In the genomic region with DNA sequence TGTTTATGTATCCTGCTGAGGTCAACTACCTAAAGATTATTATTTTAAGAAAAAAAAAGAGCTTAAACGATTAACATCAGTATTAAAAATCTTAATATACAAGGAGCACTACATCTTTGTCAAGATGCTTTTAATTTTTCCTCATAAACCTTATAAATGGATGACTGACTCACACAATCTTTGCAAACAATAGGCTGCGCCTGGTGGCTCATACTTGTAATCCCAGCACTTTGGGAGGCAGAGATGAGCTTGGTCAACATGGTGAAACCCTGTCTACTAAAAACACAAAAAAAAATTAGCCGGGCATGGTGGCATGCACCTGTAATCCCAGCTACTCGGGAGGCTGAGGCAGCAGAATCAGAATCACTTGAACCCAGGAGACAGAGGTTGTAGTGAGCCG, we compare ENCODE assay signal across 10 cellular contexts. TPM values are rescaled to one million over a fixed set of nuclear protein-coding genes. Genes with fewer than 3 reads are reported as not detected.
DNase-seq lines count a peak whose midpoint lies in the region; ATAC-seq and TF ChIP-seq lines count a peak whose summit lies in the region.
"Had no signal": no experiment of that assay in that cellular context is flagged by ENCODE, and none has a peak within 500 bp of the region (broad histone marks: within the 10 kb centered on the region; RNA-seq: fewer than 3 reads in every experiment).

No MANE protein-coding gene starts in this region.

- H3K9me3 ChIP-seq in colonic mucosa = no peaks in the 10 kb centered on the region

- ATAC-seq in left ventricle myocardium superior (no peak), GM19397 (IDR thresholded peaks at IDR 0.05; ENCODE audit: unreplicated experiment) (no peak)

- TF ChIP-seq POLR2A in NB4 (IDR thresholded peaks at IDR 0.05; ENCODE audit: extremely low read depth, insufficient read length) = no peak

- DNase-seq in ELR (ENCODE audit: low read depth) (peak; percentile 60), NB4 (ENCODE audit: low read depth) (no peak), colonic mucosa (no peak), nephron progenitor cell (no peak), H4 (ENCODE audit: low spot score) (no peak), left ventricle myocardium superior (no peak), GM10266 (ENCODE audit: extremely low spot score) (no peak)
- DNase-seq: central memory CD4-positive, alpha-beta T cell; NCI-H524 treated with DMSO at 0.1 percent for 48 hours had no signal

- peak overlapping the region; percentile 69 for H3K4me3 Mint-ChIP-seq in nephron progenitor cell

- H3K36me3 Mint-ChIP-seq in nephron progenitor cell (ENCODE audit: low read depth) = peaks cover 52% of the 10 kb centered on the region

- H3K9ac ChIP-seq in colonic mucosa (ENCODE audit: low read depth in 2 of 2, low read length in 2 of 2) = no peak overlapping the region

- no peaks in the 10 kb centered on the region for H3K36me3 ChIP-seq in colonic mucosa

- intact Hi-C loops in colonic mucosa (cut with DNase I) (no loop called here), left ventricle myocardium superior (cut with micrococcal nuclease) (no loop called here)

- no peaks in the 10 kb centered on the region for H3K9me3 Mint-ChIP-seq in nephron progenitor cell

- H3K27me3 Mint-ChIP-seq in nephron progenitor cell (ENCODE audit: low read depth, poor library complexity) = no peaks in the 10 kb centered on the region

- peaks cover 18% of the 10 kb centered on the region for H3K4me1 ChIP-seq in colonic mucosa

- peak overlapping the region; percentile 89 for H3K27ac ChIP-seq in colonic mucosa

- H3K27ac Mint-ChIP-seq in nephron progenitor cell = no peak overlapping the region

- no peaks in the 10 kb centered on the region for H3K27me3 ChIP-seq in colonic mucosa

- peak overlapping the region; percentile 99 for H3K4me3 ChIP-seq in NB4 (ENCODE audit: low read depth, low read length)
- peak overlapping the region; percentile 77 for H3K4me3 ChIP-seq in colonic mucosa

- no peaks in the 10 kb centered on the region for H3K4me1 Mint-ChIP-seq in nephron progenitor cell

- TF ChIP-seq CTCF in NB4 (IDR thresholded peaks at IDR 0.05; ENCODE audit: low read depth, low read length) (no peak), colonic mucosa (IDR thresholded peaks at IDR 0.05) (no peak), nephron progenitor cell (IDR thresholded peaks at IDR 0.05) (no peak), GM10266 (IDR thresholded peaks at IDR 0.05; ENCODE audit: control insufficient read depth, insufficient read depth, low read depth, missing control alignments) (no peak)

RNA-seq across cellular contexts. Expression of gene KHDC4, which starts 1.7 kb away (rescaled TPM):
- 10 to 100 TPM; 42.5 to 56.0 TPM for total RNA-seq in colonic mucosa
- total RNA-seq in H4 (2014; rRNA removed; shearing (Covaris generic)) = 14.9 and 22.3 TPM in 2 replicates
- total RNA-seq in left ventricle myocardium superior = 22.6 TPM

RNA-seq across cellular contexts. Expression of gene RXFP4, which starts 9.0 kb away (rescaled TPM):
- total RNA-seq in colonic mucosa = 1 to 10 TPM; 4.2 to 4.6 TPM
- total RNA-seq in H4 (2014; rRNA removed; shearing (Covaris generic)) = not detected in 2 replicates
- not detected for total RNA-seq in left ventricle myocardium superior

RNA-seq across cellular contexts. Expression of gene RIT1, which starts 21.3 kb away (rescaled TPM):
- total RNA-seq in colonic mucosa (10 to 100 TPM; 14.6 to 51.7 TPM), left ventricle myocardium superior (18.7 TPM)
- total RNA-seq in H4 (2014; rRNA removed; shearing (Covaris generic)) = 45.8 and 46.5 TPM in 2 replicates

RNA-seq across cellular contexts. Expression of gene ARHGEF2, which starts 45.9 kb away (rescaled TPM):
- total RNA-seq in colonic mucosa (10 to 100 TPM; 91.9 to 92.6 TPM), left ventricle myocardium superior (61.2 TPM)
- 57.1 and 64.2 TPM in 2 replicates for total RNA-seq in H4 (2014; rRNA removed; shearing (Covaris generic))
